Comparison of ENCODE assay signal across 21 cellular contexts in the genomic region with DNA sequence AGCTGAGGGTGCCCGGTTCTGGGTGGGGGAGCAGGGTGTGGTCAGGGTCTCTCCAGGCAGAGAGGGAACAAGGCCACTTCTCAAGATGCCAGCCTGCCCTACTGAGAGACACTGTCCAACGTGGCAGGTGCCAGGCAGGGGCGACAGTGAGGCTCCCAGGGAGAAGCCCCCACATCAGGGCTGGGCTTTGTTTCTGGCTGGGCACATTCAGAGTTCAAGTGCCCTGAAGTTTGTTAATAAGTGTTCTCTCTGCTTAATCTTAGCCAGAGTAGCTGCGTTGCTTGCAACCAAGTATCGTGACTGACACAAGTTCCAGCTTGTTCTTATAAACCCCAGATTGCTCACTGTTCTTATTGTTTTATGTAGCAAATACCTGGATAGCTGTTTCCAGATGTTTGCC. TPM values are rescaled to one million over a fixed set of nuclear protein-coding genes. Genes with fewer than 3 reads are reported as not detected.
"Had no signal": no experiment of that assay in that cellular context is flagged by ENCODE, and none has a peak within 500 bp of the region (broad histone marks: within the 10 kb centered on the region; RNA-seq: fewer than 3 reads in every experiment).

No MANE protein-coding gene starts in this region.

- H3K36me3 ChIP-seq: suprapubic skin had no signal

- H3K4me1 Mint-ChIP-seq: activated CD8-positive, alpha-beta memory T cell treated with anti-CD3 and anti-CD28 coated beads, Interleukin-2, amount 10 ng/mL, durations not matched to agents 7 days and 5 days; activated naive CD4-positive, alpha-beta T cell treated with anti-CD3 and anti-CD28 coated beads, Interleukin-2, amount 10 ng/mL, durations not matched to agents 7 days and 5 days; T-cell had no signal

- H3K4me3 ChIP-seq: coronary artery, SK-N-MC, skin epidermis, suprapubic skin had no signal

- H3K27ac Mint-ChIP-seq: activated CD8-positive, alpha-beta memory T cell treated with anti-CD3 and anti-CD28 coated beads, Interleukin-2, amount 10 ng/mL, durations not matched to agents 7 days and 5 days; activated naive CD4-positive, alpha-beta T cell treated with anti-CD3 and anti-CD28 coated beads, Interleukin-2, amount 10 ng/mL, durations not matched to agents 7 days and 5 days; natural killer cell treated with Interleukin-12 subunit alpha and Interleukin-12 subunit beta and Interleukin-15 and Interleukin-18, amount 100 ng/mL, for 72 hours; T-cell had no signal

- H3K36me3 Mint-ChIP-seq: activated CD8-positive, alpha-beta memory T cell treated with anti-CD3 and anti-CD28 coated beads, Interleukin-2, amount 10 ng/mL, durations not matched to agents 7 days and 5 days; activated naive CD4-positive, alpha-beta T cell treated with anti-CD3 and anti-CD28 coated beads, Interleukin-2, amount 10 ng/mL, durations not matched to agents 7 days and 5 days; T-cell had no signal

- H3K9me3 Mint-ChIP-seq: natural killer cell treated with Interleukin-12 subunit alpha and Interleukin-12 subunit beta and Interleukin-15 and Interleukin-18, amount 100 ng/mL, for 72 hours had no signal

- ATAC-seq: activated CD4-positive, CD25-positive, alpha-beta regulatory T cell treated with anti-CD3 and anti-CD28 coated beads, Interleukin-2, amount 50 U/mL, for 24 hours; activated CD8-positive, alpha-beta memory T cell treated with anti-CD3 and anti-CD28 coated beads, Interleukin-2, amount 10 ng/mL, durations not matched to agents 7 days and 5 days; stimulated activated naive CD8-positive, alpha-beta T cell treated with anti-CD3 and anti-CD28 coated beads, Interleukin-15, Interleukin-2, amounts not matched to agents 100 U/mL and 50 U/mL, for 24 hours had no signal

- DNase-seq: activated CD4-positive, alpha-beta T cell treated with anti-CD3 and anti-CD28 coated beads, Interleukin-2, amount 50 U/mL, for 1 hour; activated CD8-positive, alpha-beta memory T cell treated with anti-CD3 and anti-CD28 coated beads, Interleukin-2, amount 10 ng/mL, durations not matched to agents 7 days and 5 days; activated naive CD4-positive, alpha-beta T cell treated with anti-CD3 and anti-CD28 coated beads, Interleukin-2, amount 10 ng/mL, durations not matched to agents 7 days and 5 days; activated T-cell treated with anti-CD3 and anti-CD28 coated beads, Interleukin-2, amount 50 U/mL, for 1 hour; caudate nucleus; foreskin melanocyte; mesenchymal stem cell; nucleus accumbens; stimulated activated CD4-positive, alpha-beta T cell treated with anti-CD3 and anti-CD28 coated beads, Interleukin-4, amount 100 ng/mL, for 4 hours; stimulated activated CD8-positive, alpha-beta memory T cell treated with anti-CD3 and anti-CD28 coated beads, Interleukin-4, amount 100 ng/mL, for 48 hours; stimulated activated naive CD8-positive, alpha-beta T cell treated with anti-CD3 and anti-CD28 coated beads, Interleukin-15, Interleukin-2, amounts not matched to agents 100 U/mL and 50 U/mL, for 24 hours; T-cell; T-helper 9 cell had no signal

- H3K27ac ChIP-seq: coronary artery, SK-N-MC, skin epidermis, suprapubic skin had no signal

- H3K4me3 Mint-ChIP-seq: activated CD8-positive, alpha-beta memory T cell treated with anti-CD3 and anti-CD28 coated beads, Interleukin-2, amount 10 ng/mL, durations not matched to agents 7 days and 5 days; activated naive CD4-positive, alpha-beta T cell treated with anti-CD3 and anti-CD28 coated beads, Interleukin-2, amount 10 ng/mL, durations not matched to agents 7 days and 5 days; natural killer cell treated with Interleukin-12 subunit alpha and Interleukin-12 subunit beta and Interleukin-15 and Interleukin-18, amount 100 ng/mL, for 72 hours; T-cell had no signal

RNA-seq across cellular contexts. Expression of a gene that starts 21.8 kb away (rescaled TPM):
- total RNA-seq: activated CD8-positive, alpha-beta memory T cell treated with anti-CD3 and anti-CD28 coated beads, Interleukin-2, amount 10 ng/mL, durations not matched to agents 7 days and 5 days; natural killer cell treated with Interleukin-12 subunit alpha and Interleukin-12 subunit beta and Interleukin-15 and Interleukin-18, amount 100 ng/mL, for 72 hours; suprapubic skin; T-cell; ureter had no signal
- polyA plus RNA-seq: adipose tissue had no signal
